ENCODE assay signal across 16 cellular contexts in genomic region chr22:27823221-27823620, GRCh38. TPM values are rescaled to one million over a fixed set of nuclear protein-coding genes. Genes with fewer than 3 reads are reported as not detected.
DNase-seq lines count a peak whose midpoint lies in the region; ATAC-seq and TF ChIP-seq lines count a peak whose summit lies in the region.
"Had no signal": no experiment of that assay in that cellular context is flagged by ENCODE, and none has a peak within 500 bp of the region (broad histone marks: within the 10 kb centered on the region; RNA-seq: fewer than 3 reads in every experiment).

No MANE protein-coding gene starts in this region.

- no peak overlapping the region for H3K4me3 ChIP-seq in heart left ventricle
- no peak overlapping the region for H3K4me3 ChIP-seq in right cardiac atrium (ENCODE audit: low read length)
- H3K4me3 ChIP-seq in transverse colon, result no peak overlapping the region
- H3K4me3 ChIP-seq: A549; BLaER1 treated with 17β-estradiol and CSF1 and Interleukin-3, amounts not matched to agents 10 nM and 100 nM had no signal

- H3K9me3 ChIP-seq in heart left ventricle (peaks cover 0 to 8% (median 0%) of the 10 kb centered on the region in 12 donors), right cardiac atrium (ENCODE audit: control insufficient read depth, low read length) (no peaks in the 10 kb centered on the region), transverse colon (no peaks in the 10 kb centered on the region)
- H3K9me3 ChIP-seq: A549, Caco-2 had no signal

- WGBS in heart left ventricle, 4 donors, result 25 to 68% (median 61%) methylated on average over 1 of the region's 1 CpG
- 76% methylated on average over 1 of the region's 1 CpG for WGBS in right cardiac atrium
- 91 to 100% methylated on average over 1 of the region's 1 CpG for WGBS in transverse colon (ENCODE audit: low coverage in 1 of 2), 2 donors

- TF ChIP-seq EP300 in transverse colon (IDR thresholded peaks at IDR 0.05; ENCODE audit: low read depth), result no peak

- H3K36me3 ChIP-seq in heart left ventricle, result no peaks in the 10 kb centered on the region
- H3K36me3 ChIP-seq in transverse colon, result no peaks in the 10 kb centered on the region
- H3K36me3 ChIP-seq: BLaER1 treated with 17β-estradiol and CSF1 and Interleukin-3, amounts not matched to agents 10 nM and 100 nM had no signal

- DNase-seq in heart left ventricle (no peak), right cardiac atrium (no peak), left ventricle myocardium superior (no peak), cardiac septum (ENCODE audit: low spot score) (no peak), transverse colon (no peak)
- DNase-seq: AML-193; Caco-2; Calu3; CD4-positive, alpha-beta T cell; CD8-positive, alpha-beta T cell; DMS79 treated with DMSO at 0.1 percent for 48 hours; GF-D8 had no signal

- in situ Hi-C loops in transverse colon (cut with MboI; ENCODE audit: low pct_ligation_motif_present in 1 of 4, low pct_unique_long_range_greater_than_20kb in 1 of 4, low sequenced_read_pairs in 3 of 4), result loop anchor here in 3 of 4 donors (25.0 kb wide), 2 partner anchors 411 to 1061 kb away; no protein-coding TSS in a partner anchor

- intact Hi-C loops in heart left ventricle (cut with DNase I) (no loop called here), right cardiac atrium (cut with DNase I) (loop anchor here in 1 of 4 donors (10.0 kb wide), 1 partner anchor 1058 kb away; no protein-coding TSS in a partner anchor), left ventricle myocardium superior (cut with micrococcal nuclease) (no loop called here), cardiac septum (cut with DNase I) (no loop called here), transverse colon (cut with DNase I; ENCODE audit: low total_unique reads) (no loop called here)

- H3K4me1 ChIP-seq in heart left ventricle (peaks cover 0 to 7% (median 0%) of the 10 kb centered on the region in 12 donors), right cardiac atrium (ENCODE audit: control insufficient read depth, insufficient read depth, low read length) (no peaks in the 10 kb centered on the region), transverse colon (no peaks in the 10 kb centered on the region)
- H3K4me1 ChIP-seq: A549; BLaER1 treated with 17β-estradiol and CSF1 and Interleukin-3, amounts not matched to agents 10 nM and 100 nM; Caco-2 had no signal

- TF ChIP-seq CTCF in heart left ventricle (IDR thresholded peaks at IDR 0.05) (no peak), transverse colon (IDR thresholded peaks at IDR 0.05) (no peak)

- no peak overlapping the region for H3K27ac ChIP-seq in heart left ventricle
- no peak overlapping the region for H3K27ac ChIP-seq in right cardiac atrium (ENCODE audit: low read length)
- no peak overlapping the region for H3K27ac ChIP-seq in transverse colon
- H3K27ac ChIP-seq: 22Rv1; A549; BLaER1 treated with 17β-estradiol and CSF1 and Interleukin-3, amounts not matched to agents 10 nM and 100 nM; C4-2B had no signal

- TF ChIP-seq POLR2A in heart left ventricle (IDR thresholded peaks at IDR 0.05) (no peak), transverse colon (IDR thresholded peaks at IDR 0.05) (no peak)

- peak; percentile 14 to 75 (median 68) for ATAC-seq in heart left ventricle
- ATAC-seq in right cardiac atrium, result no peak
- ATAC-seq in left ventricle myocardium superior, result peak; percentile 65
- ATAC-seq: A549; CD8-positive, alpha-beta T cell had no signal

- H3K27me3 ChIP-seq in heart left ventricle (no peaks in the 10 kb centered on the region), right cardiac atrium (ENCODE audit: control insufficient read depth, insufficient read depth) (no peaks in the 10 kb centered on the region), transverse colon (no peaks in the 10 kb centered on the region)
- H3K27me3 ChIP-seq: BLaER1 treated with 17β-estradiol and CSF1 and Interleukin-3, amounts not matched to agents 10 nM and 100 nM had no signal

RNA-seq across cellular contexts. Expression of gene MN1, which starts 21.7 kb away (rescaled TPM):
- 10 to 100 TPM in 1 of 9 donors, 1 to 10 TPM in 8; 4.2 to 10.3 (median 5.5) TPM for total RNA-seq in heart left ventricle
- 1 to 10 TPM; 1.7 to 3.9 TPM for polyA plus RNA-seq in heart left ventricle
- total RNA-seq in right cardiac atrium, result 10 to 100 TPM in 3 of 4 donors, 1 to 10 TPM in 1; 9.6 to 12.2 (median 10.1) TPM
- polyA plus RNA-seq in right cardiac atrium, result 3.8 TPM
- total RNA-seq in left ventricle myocardium superior, result 5.3 TPM
- total RNA-seq in cardiac septum, result 6.4 TPM
- total RNA-seq in transverse colon, result 1 to 10 TPM; 1.1 to 4.2 (median 3.0) TPM

Comparison
In these comparisons a context has a peak if more than half of its experiments do, and no peak if none do; other contexts are left out.
1. ATAC-seq: peak in heart left ventricle (4 of 4) and left ventricle myocardium superior (single experiment); none in right cardiac atrium (0 of 2).